ENCODE assay signal across 26 cellular contexts in the genomic region with DNA sequence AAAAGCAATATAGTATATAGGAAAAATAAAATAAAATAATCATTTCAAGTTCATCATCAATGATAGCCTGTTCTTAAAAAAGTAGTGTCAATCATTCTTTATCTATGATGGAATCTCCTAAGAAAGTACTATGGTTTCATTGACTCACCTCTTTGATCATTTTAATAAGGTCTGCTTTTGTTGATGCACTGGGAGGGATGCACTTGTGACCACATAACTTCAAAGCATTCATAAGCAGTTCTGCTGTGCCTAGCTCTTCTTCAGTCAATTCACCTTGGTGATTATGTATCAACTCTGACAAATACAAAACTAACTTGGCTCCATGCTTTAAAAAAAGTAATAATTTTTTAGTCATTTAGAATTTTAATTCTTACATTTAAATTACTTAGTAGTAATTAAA.
DNase-seq lines count a peak whose midpoint lies in the region; ATAC-seq and TF ChIP-seq lines count a peak whose summit lies in the region.
"Had no signal": no experiment of that assay in that cellular context is flagged by ENCODE, and none has a peak within 500 bp of the region (broad histone marks: within the 10 kb centered on the region; RNA-seq: fewer than 3 reads in every experiment).

No MANE protein-coding gene starts in this region.

- intact Hi-C loops in activated CD8-positive, alpha-beta T cell treated with anti-CD3 and anti-CD28 coated beads for 36 hours (cut with micrococcal nuclease), result loop anchor here (10.0 kb wide), 1 partner anchor 220 kb away; no protein-coding TSS in a partner anchor

- peaks cover 4 to 5% of the 10 kb centered on the region in 2 donors for H3K36me3 Mint-ChIP-seq in activated T-cell treated with anti-CD3 and anti-CD28 coated beads, Interleukin-2, amount 50 U/mL, for 72 hours (ENCODE audit: insufficient read depth in 2 of 2)
- H3K36me3 Mint-ChIP-seq in activated CD8-positive, alpha-beta T cell treated with anti-CD3 and anti-CD28 coated beads for 36 hours (ENCODE audit: low read depth), result peaks cover 17% of the 10 kb centered on the region

- H3K9me3 Mint-ChIP-seq in activated T-cell treated with anti-CD3 and anti-CD28 coated beads, Interleukin-2, amount 50 U/mL, for 72 hours, result no peaks in the 10 kb centered on the region
- H3K9me3 Mint-ChIP-seq in activated CD8-positive, alpha-beta T cell treated with anti-CD3 and anti-CD28 coated beads for 36 hours, result no peaks in the 10 kb centered on the region
- H3K9me3 Mint-ChIP-seq: IgD-negative memory B cell; nephron; T-helper 2 cell treated with Interferon-gamma antibody and Interleukin-4, amounts not matched to agents 5 μg/mL and 100 μg/mL, for 36 hours had no signal

- H3K27me3 Mint-ChIP-seq in activated T-cell treated with anti-CD3 and anti-CD28 coated beads, Interleukin-2, amount 50 U/mL, for 72 hours (ENCODE audit: low read depth), result no peaks in the 10 kb centered on the region
- no peaks in the 10 kb centered on the region for H3K27me3 Mint-ChIP-seq in activated CD8-positive, alpha-beta T cell treated with anti-CD3 and anti-CD28 coated beads for 36 hours
- H3K27me3 Mint-ChIP-seq: activated naive CD8-positive, alpha-beta T cell; B cell; IgD-negative memory B cell had no signal

- no peak overlapping the region for H3K4me3 Mint-ChIP-seq in activated T-cell treated with anti-CD3 and anti-CD28 coated beads, Interleukin-2, amount 50 U/mL, for 72 hours
- H3K4me3 Mint-ChIP-seq in activated CD8-positive, alpha-beta T cell treated with anti-CD3 and anti-CD28 coated beads for 36 hours, result no peak overlapping the region
- H3K4me3 Mint-ChIP-seq: activated naive CD8-positive, alpha-beta T cell; B cell; IgD-negative memory B cell; nephron; T-helper 2 cell treated with Interferon-gamma antibody and Interleukin-4, amounts not matched to agents 5 μg/mL and 100 μg/mL, for 36 hours had no signal

- peak; percentile 47 to 68 for ATAC-seq in activated T-cell treated with anti-CD3 and anti-CD28 coated beads, Interleukin-2, amount 50 U/mL, for 72 hours (replicated peaks in 1 of 2)
- peak; percentile 67 for ATAC-seq in activated CD8-positive, alpha-beta T cell treated with anti-CD3 and anti-CD28 coated beads for 36 hours
- ATAC-seq in stimulated activated naive CD8-positive, alpha-beta T cell treated with anti-CD3 and anti-CD28 coated beads, Interleukin-15, Interleukin-2, amounts not matched to agents 100 U/mL and 50 U/mL, for 24 hours, result peak; percentile 65
- ATAC-seq: gastroesophageal sphincter, left cardiac atrium had no signal

- H3K36me3 ChIP-seq in HEK293 (ENCODE audit: control insufficient read depth in 2 of 2, insufficient read depth in 1 of 2, low read length in 2 of 2), result peaks cover 3 to 10% of the 10 kb centered on the region in 2 experiments
- H3K36me3 ChIP-seq: SJSA1 had no signal

- no peaks in the 10 kb centered on the region for H3K4me1 Mint-ChIP-seq in activated T-cell treated with anti-CD3 and anti-CD28 coated beads, Interleukin-2, amount 50 U/mL, for 72 hours (ENCODE audit: low read depth)
- H3K4me1 Mint-ChIP-seq in activated CD8-positive, alpha-beta T cell treated with anti-CD3 and anti-CD28 coated beads for 36 hours (ENCODE audit: low read depth), result peaks cover 4% of the 10 kb centered on the region
- H3K4me1 Mint-ChIP-seq: B cell, IgD-negative memory B cell, nephron had no signal

- no peak overlapping the region for H3K27ac ChIP-seq in HEK293 (ENCODE audit: extremely low read depth, low read depth, low read length)
- H3K27ac ChIP-seq: gastroesophageal sphincter, hepatocyte, SJSA1, skin epidermis, tibial artery had no signal

- H3K27ac Mint-ChIP-seq in activated T-cell treated with anti-CD3 and anti-CD28 coated beads, Interleukin-2, amount 50 U/mL, for 72 hours, result no peak overlapping the region
- H3K27ac Mint-ChIP-seq in activated CD8-positive, alpha-beta T cell treated with anti-CD3 and anti-CD28 coated beads for 36 hours, result no peak overlapping the region
- H3K27ac Mint-ChIP-seq: activated naive CD8-positive, alpha-beta T cell; B cell; IgD-negative memory B cell; nephron; T-helper 2 cell treated with Interferon-gamma antibody and Interleukin-4, amounts not matched to agents 5 μg/mL and 100 μg/mL, for 36 hours had no signal

- H3K4me3 ChIP-seq in HEK293 (ENCODE audit: low read depth, low read length), result no peak overlapping the region
- H3K4me3 ChIP-seq: gastroesophageal sphincter, hepatocyte, SJSA1, skin epidermis, tibial artery had no signal

- H3K4me1 ChIP-seq in HEK293 (ENCODE audit: control insufficient read depth, insufficient read depth, low read length), result peaks cover 5% of the 10 kb centered on the region; the same call in 1 of the 2 replicates
- H3K4me1 ChIP-seq: Caco-2, gastroesophageal sphincter had no signal

- TF ChIP-seq CTCF in HEK293 (tag by site-specific recombination; IDR thresholded peaks at IDR 0.05), result no peak
- TF ChIP-seq CTCF in activated CD8-positive, alpha-beta T cell treated with anti-CD3 and anti-CD28 coated beads for 36 hours (IDR thresholded peaks at IDR 0.05), result no peak

- no peaks in the 10 kb centered on the region for H3K9me3 ChIP-seq in HEK293 (ENCODE audit: control insufficient read depth, insufficient read depth, low read depth, low read length)
- H3K9me3 ChIP-seq: Caco-2, gastroesophageal sphincter, SJSA1, tibial artery had no signal

- no peak for DNase-seq in activated T-cell treated with anti-CD3 and anti-CD28 coated beads, Interleukin-2, amount 50 U/mL, for 72 hours
- no peak for DNase-seq in activated T-cell treated with anti-CD3 and anti-CD28 coated beads, Interleukin-2, amount 50 U/mL, for 1 hour
- DNase-seq in activated CD8-positive, alpha-beta T cell treated with anti-CD3 and anti-CD28 coated beads for 36 hours, result peak; percentile 8
- no peak for DNase-seq in stimulated activated naive CD8-positive, alpha-beta T cell treated with anti-CD3 and anti-CD28 coated beads, Interleukin-15, Interleukin-2, amounts not matched to agents 100 U/mL and 50 U/mL, for 24 hours
- no peak for DNase-seq in effector CD8-positive, alpha-beta T cell (lab: John Stamatoyannopoulos, UW)
- no peak for DNase-seq in activated CD4-positive, alpha-beta T cell treated with anti-CD3 and anti-CD28 coated beads for 48 hours
- no peak for DNase-seq in NK-92 treated with Interleukin-12 subunit alpha and Interleukin-12 subunit beta, amount 100 ng/mL, for 24 hours (lab: John Stamatoyannopoulos, UW)
- DNase-seq: activated CD4-positive, alpha-beta T cell treated with anti-CD3 and anti-CD28 coated beads, Interleukin-2, amount 50 U/mL, for 1 hour; activated effector memory CD4-positive, alpha-beta T cell treated with Interleukin-2 at 50 U/mL for 16 hours; Caco-2; caudate nucleus; left cardiac atrium; NCI-H1105 treated with DMSO at 0.1 percent for 48 hours; NCI-H2081 treated with DMSO at 0.1 percent for 48 hours; NCI-H345; tibial artery had no signal

- CTCF ChIA-PET in HEK293 (lab: Yijun Ruan, JAX), result interaction anchor here (0.6 to 3.3 kb wide), 2 partner anchors 238 to 264 kb away, joined by 3 to 23 read pairs; no protein-coding TSS in a partner anchor
- CTCF ChIA-PET in activated CD8-positive, alpha-beta T cell treated with anti-CD3 and anti-CD28 coated beads for 36 hours (lab: Charles Lee), result no interaction called here

- POLR2A ChIA-PET in HEK293 (lab: Yijun Ruan, JAX), result no interaction called here
- POLR2A ChIA-PET in activated CD8-positive, alpha-beta T cell treated with anti-CD3 and anti-CD28 coated beads for 36 hours (lab: Charles Lee), result interaction anchor here (0.5 kb wide), 1 partner anchor 224 kb away, joined by 3 read pairs; no protein-coding TSS in a partner anchor

TF ChIP-seq in HEK293, 187 proteins besides CTCF, POLR2A, EP300 and RAD21:
- no peak for TF ChIP-seq ZNF391 (tag by site-specific recombination; IDR thresholded peaks at IDR 0.05; ENCODE audit: borderline replicate concordance, low read depth)
- TF ChIP-seq ZBTB17 (tag by site-specific recombination; IDR thresholded peaks at IDR 0.05), result no peak
- TF ChIP-seq TCF7L2 (IDR thresholded peaks at IDR 0.05; ENCODE audit: borderline replicate concordance, low read depth, low read length), result 0 out of 2 replicates have a peak, but pooled peaks have one; percentile 36
